ENCODE assay signal across 8 cellular contexts in the genomic region with DNA sequence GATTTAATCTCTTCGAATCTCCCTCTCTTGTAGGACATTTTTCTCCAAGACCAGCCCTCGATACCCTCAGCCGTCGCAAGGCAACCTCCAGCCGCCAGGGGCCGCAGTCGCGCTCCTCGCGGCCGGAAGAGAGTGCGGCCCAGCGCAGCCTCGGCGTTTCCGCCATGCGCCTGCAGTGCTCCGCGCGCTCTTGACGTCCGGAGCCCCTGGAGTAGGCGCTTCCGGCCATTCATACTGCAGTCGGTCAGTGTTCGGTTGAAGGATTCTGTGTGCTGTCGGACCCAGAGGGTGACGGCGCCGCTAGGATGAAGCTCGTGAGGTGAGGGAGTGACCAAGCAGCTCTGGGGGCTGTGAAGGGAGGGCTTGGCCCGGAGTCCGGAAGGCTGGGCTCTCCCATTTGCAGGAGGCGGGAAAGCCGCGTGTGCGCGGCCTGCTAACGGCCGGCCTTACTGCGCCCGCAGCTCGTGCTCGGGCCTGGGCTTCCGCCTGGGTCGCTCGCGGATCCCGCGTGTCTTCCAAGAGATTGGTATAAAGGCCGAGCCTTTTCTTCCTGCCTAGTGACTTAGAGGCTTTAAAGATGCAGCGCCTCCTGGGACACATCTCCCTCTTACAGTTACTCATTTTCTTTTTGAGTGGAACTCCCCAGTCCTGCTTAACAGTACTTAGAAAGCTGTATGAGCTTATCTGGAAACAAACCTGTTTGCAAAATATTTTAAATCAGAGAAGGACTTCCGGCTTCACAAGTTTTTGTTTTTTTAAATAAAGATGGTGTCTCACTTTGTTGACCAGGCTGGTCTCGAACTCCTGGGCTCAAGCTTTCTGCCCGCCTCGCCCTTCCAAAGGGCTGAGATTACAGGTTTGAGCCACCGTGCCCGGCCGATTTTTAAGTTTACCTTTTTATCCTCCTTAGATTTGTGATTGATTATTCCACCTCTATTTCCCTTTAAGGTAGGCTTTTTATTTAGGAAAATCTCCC. TPM values are rescaled to one million over a fixed set of nuclear protein-coding genes. Genes with fewer than 3 reads are reported as not detected.
DNase-seq lines count a peak whose midpoint lies in the region; ATAC-seq and TF ChIP-seq lines count a peak whose summit lies in the region.

SNRPD1 (plus strand) TSS at position 190 of the 976 bp plus-strand sequence; CDS start at position 306, 116 bp downstream.

- dilution Hi-C loops in mammary epithelial cell (cut with HindIII; ENCODE audit: low sequenced_read_pairs), result no loop called here

- peak; percentile 94 for DNase-seq in AG08396 (ENCODE audit: low spot score)
- peak; percentile 85 for DNase-seq in NCI-H2196 treated with DMSO at 0.1 percent for 48 hours (lab: John Stamatoyannopoulos, UW; ENCODE audit: unreplicated experiment)
- DNase-seq in WERI-Rb-1, result peak; percentile 90
- peak; percentile 90 for DNase-seq in mammary epithelial cell
- DNase-seq in iPS-NIHi11 (ENCODE audit: low spot score), result peak; percentile 96
- peak; percentile 57 for DNase-seq in smooth muscle cell (lab: John Stamatoyannopoulos, UW; ENCODE audit: unreplicated experiment)

- H3K36me3 ChIP-seq in WERI-Rb-1, result peaks cover 44% of the 10 kb centered on the region
- H3K36me3 ChIP-seq in mammary epithelial cell (ENCODE audit: insufficient read depth, low read length), result peaks cover 8% of the 10 kb centered on the region
- H3K36me3 ChIP-seq in smooth muscle cell (ENCODE audit: low read depth), result no peaks in the 10 kb centered on the region

- CTCF ChIA-PET in mammary epithelial cell (lab: Charles Lee; ENCODE audit: low non-redundant PET), result interaction anchor here (0.7 kb wide), 1 partner anchor 397 kb away, joined by 18 read pairs; no protein-coding TSS in a partner anchor

- H2AFZ ChIP-seq in mammary epithelial cell (ENCODE audit: low read depth, low read length), result peak within 1 kb of the TSS; percentile 94
- H2AFZ ChIP-seq in smooth muscle cell (ENCODE audit: low read depth), result peak within 1 kb of the TSS; percentile 82

- peaks cover 5% of the 10 kb centered on the region for H4K20me1 ChIP-seq in mammary epithelial cell (ENCODE audit: insufficient read depth, low read length)
- peaks cover 30% of the 10 kb centered on the region for H4K20me1 ChIP-seq in smooth muscle cell (ENCODE audit: low read depth)

- in situ Hi-C loops in mammary epithelial cell (cut with MboI; ENCODE audit: low sequenced_read_pairs in 2 of 2), result no loop called here

- H3K9ac ChIP-seq in mammary epithelial cell (ENCODE audit: insufficient read depth, low read length) (peak within 1 kb of the TSS; percentile 99), smooth muscle cell (ENCODE audit: low read depth) (peak within 1 kb of the TSS; percentile 84)

- ATAC-seq in GM18873 (IDR thresholded peaks at IDR 0.05; ENCODE audit: low FRiP score, unreplicated experiment) (peak; percentile 89), HG03139 (IDR thresholded peaks at IDR 0.05; ENCODE audit: unreplicated experiment) (peak; percentile 98)

- peak within 1 kb of the TSS; percentile 93 for H3K27ac ChIP-seq in WERI-Rb-1
- H3K27ac ChIP-seq in mammary epithelial cell (ENCODE audit: insufficient read depth, low read depth, low read length), result peak within 1 kb of the TSS; percentile 97
- peak within 1 kb of the TSS; percentile 58 for H3K27ac ChIP-seq in smooth muscle cell (ENCODE audit: low read depth)

- peaks cover 53% of the 10 kb centered on the region for H3K79me2 ChIP-seq in mammary epithelial cell (ENCODE audit: insufficient read depth, low read length)
- peaks cover 52% of the 10 kb centered on the region for H3K79me2 ChIP-seq in smooth muscle cell (ENCODE audit: low read depth)

- TSS peak; percentile 78 for BruUV-seq in mammary epithelial cell (replicated peaks; lab: Mats Ljungman, UMichigan)

- H3K4me3 ChIP-seq in WERI-Rb-1 (ENCODE audit: low read depth, low read length), result peak within 1 kb of the TSS; percentile 95
- H3K4me3 ChIP-seq in mammary epithelial cell (replicated peaks in 1 of 3; ENCODE audit: insufficient read depth in 1 of 3, low read depth in 2 of 3, low read length in 3 of 3), result peak within 1 kb of the TSS; percentile 72 to 100 (median 100)
- peak within 1 kb of the TSS; percentile 68 for H3K4me3 ChIP-seq in smooth muscle cell

- intact Hi-C loops in mammary epithelial cell (cut with micrococcal nuclease), result loop anchor here (1.0 to 10.0 kb wide), 5 partner anchors 11 to 242 kb away; partner anchors contain the start of genes ABHD3 and MIB1

- H3K9me3 ChIP-seq in WERI-Rb-1 (ENCODE audit: severe bottlenecking) (no peaks in the 10 kb centered on the region), mammary epithelial cell (replicated peaks; ENCODE audit: insufficient read depth, low read length) (no peaks in the 10 kb centered on the region), smooth muscle cell (replicated peaks; ENCODE audit: low read depth) (no peaks in the 10 kb centered on the region)

- no peaks in the 10 kb centered on the region for H3F3A ChIP-seq in smooth muscle cell (ENCODE audit: low read depth)

- WGBS in mammary epithelial cell (ENCODE audit: low coverage, missing lambda C conversion rate), result 2% methylated on average over 40 of the region's 59 CpGs
- 2% methylated on average over 59 of the region's 59 CpGs for WGBS in smooth muscle cell (ENCODE audit: low lambda C conversion rate)

- H3K4me1 ChIP-seq in mammary epithelial cell (ENCODE audit: insufficient read depth, low read length) (peaks cover 12% of the 10 kb centered on the region), smooth muscle cell (ENCODE audit: low read depth) (peaks cover 13% of the 10 kb centered on the region)

- H3K27me3 ChIP-seq in WERI-Rb-1 (ENCODE audit: insufficient read depth, low read depth, severe bottlenecking) (no peaks in the 10 kb centered on the region), mammary epithelial cell (ENCODE audit: insufficient read depth, low read length) (no peaks in the 10 kb centered on the region), smooth muscle cell (ENCODE audit: low read depth) (no peaks in the 10 kb centered on the region)

- TF ChIP-seq CTCF in WERI-Rb-1 (IDR thresholded peaks at IDR 0.05; ENCODE audit: low read depth, low read length) (peak; percentile 92), mammary epithelial cell (conservative IDR thresholded peaks at IDR 0.05 in 1 of 2, IDR thresholded peaks at IDR 0.05 in 1 of 2; ENCODE audit: extremely low read depth in 1 of 2, insufficient read depth in 1 of 2, low read depth in 1 of 2, low read length in 2 of 2) (peak; percentile 87 to 98), smooth muscle cell (IDR thresholded peaks at IDR 0.05; ENCODE audit: borderline replicate concordance, insufficient read depth, poor library complexity, severe bottlenecking) (peak; percentile 90)

- H3K4me2 ChIP-seq in mammary epithelial cell (ENCODE audit: insufficient read depth, low read depth, low read length) (peak within 1 kb of the TSS; percentile 76), smooth muscle cell (peak within 1 kb of the TSS; percentile 88)

RNA-seq across cellular contexts. Expression of gene SNRPD1, which starts in this region (rescaled TPM):
- total RNA-seq in mammary epithelial cell, result 10 to 100 TPM in 1 of 2 donors, 1 to 10 TPM in 1; 7.5 to 68.6 TPM
- 21.0 TPM for polyA plus RNA-seq in mammary epithelial cell
- 15.4 TPM for polyA minus RNA-seq in mammary epithelial cell
- total RNA-seq in smooth muscle cell, result 13.6 and 23.0 TPM in 2 replicates
- 129 and 133 TPM in 2 replicates for polyA plus RNA-seq in smooth muscle cell

Comparison
In these comparisons a context has a peak if more than half of its experiments do, and no peak if none do; other contexts are left out.
1. Peak in every context shown above with its lines: DNase-seq, ATAC-seq, H3K4me3 ChIP-seq and H3K27ac ChIP-seq.